In genomic region chr1:181097242-181097641, GRCh38 we compare ENCODE assay signal across 15 cellular contexts. TPM values are rescaled to one million over a fixed set of nuclear protein-coding genes. Genes with fewer than 3 reads are reported as not detected.
DNase-seq lines count a peak whose midpoint lies in the region; ATAC-seq, FAIRE-seq and TF ChIP-seq lines count a peak whose summit lies in the region.
"Had no signal": no experiment of that assay in that cellular context is flagged by ENCODE, and none has a peak within 500 bp of the region (broad histone marks: within the 10 kb centered on the region; RNA-seq: fewer than 3 reads in every experiment).

No MANE protein-coding gene starts in this region.

- H3K4me2 ChIP-seq in H1 (ENCODE audit: insufficient read depth in 1 of 2, low read depth in 2 of 2, low read length in 2 of 2) (peak overlapping the region in 1 of 2 experiments; percentile 4; a peak in 1 of 4 replicates), trophoblast cell (ENCODE audit: low read length) (no peak overlapping the region)

- H3K18ac ChIP-seq in H1 (ENCODE audit: extremely low read depth, low read length) (no peak overlapping the region), trophoblast cell (ENCODE audit: low read length) (no peak overlapping the region)

- H3K79me2 ChIP-seq in H1 (ENCODE audit: control insufficient read depth in 1 of 2, insufficient read depth in 2 of 2, low read length in 2 of 2) (peaks cover 0 to 4% of the 10 kb centered on the region in 2 experiments; a peak in 1 of 4 replicates), trophoblast cell (ENCODE audit: control insufficient read depth, insufficient read depth, low read length, poor library complexity) (peaks cover 2% of the 10 kb centered on the region)

- TF ChIP-seq RAD21 in H1 (IDR thresholded peaks at IDR 0.05 in 1 of 2, conservative IDR thresholded peaks at IDR 0.05 in 1 of 2; ENCODE audit: low read depth in 2 of 2, low read length in 2 of 2): no peak

- ATAC-seq in GM21737 (IDR thresholded peaks at IDR 0.05; ENCODE audit: unreplicated experiment) (no peak), HG02973 (IDR thresholded peaks at IDR 0.05; ENCODE audit: unreplicated experiment) (no peak)
- ATAC-seq: foreskin keratinocyte, T-helper 17 cell had no signal

- peaks cover 0 to 18% (median 8%) of the 10 kb centered on the region in 4 experiments; a peak in 4 of 7 replicates for H3K27me3 ChIP-seq in H1 (replicated peaks in 1 of 4; ENCODE audit: control insufficient read depth in 3 of 4, extremely low read depth in 1 of 4, insufficient read depth in 3 of 4, low read length in 3 of 4)
- H3K27me3 ChIP-seq in trophoblast cell (ENCODE audit: insufficient read depth, low read length): no peaks in the 10 kb centered on the region
- H3K27me3 ChIP-seq: foreskin keratinocyte had no signal

- no peak for TF ChIP-seq CTCF in H1 (IDR thresholded peaks at IDR 0.05; ENCODE audit: control extremely low read depth in 1 of 3, insufficient read depth in 1 of 3, low read depth in 1 of 3, low read length in 3 of 3)

- peaks cover 2 to 3% of the 10 kb centered on the region in 2 experiments for H4K20me1 ChIP-seq in H1 (replicated peaks in 1 of 2; ENCODE audit: control insufficient read depth in 1 of 2, insufficient read depth in 2 of 2, low read length in 2 of 2)

- H3K9ac ChIP-seq in H1 (replicated peaks in 1 of 4; ENCODE audit: extremely low read depth in 1 of 4, low read depth in 3 of 4, low read length in 3 of 4): 0 out of 7 replicates have a peak overlapping the region, but pooled peaks of 1 of the 4 experiments have one; percentile 5
- H3K9ac ChIP-seq in trophoblast cell (ENCODE audit: low read length): no peak overlapping the region

- CTCF ChIA-PET in H1 (lab: Charles Lee; ENCODE audit: partially characterized antibody): interaction anchor here (0.8 to 12.3 kb wide), 13 partner anchors 11 to 83 kb away, joined by 3 to 115 read pairs (median 3); partner anchors contain the start of gene MR1

- POLR2A ChIA-PET in H1 (lab: Charles Lee; ENCODE audit: partially characterized antibody): interaction anchor here (1.0 to 14.2 kb wide), 7 partner anchors 8 to 55 kb away, joined by 3 to 253 read pairs (median 4); partner anchors contain the start of gene IER5

- H3K36me3 ChIP-seq in H1 (ENCODE audit: control insufficient read depth in 2 of 4, insufficient read depth in 4 of 4, low read length in 3 of 4): no peaks in the 10 kb centered on the region
- no peaks in the 10 kb centered on the region for H3K36me3 ChIP-seq in trophoblast cell (ENCODE audit: control insufficient read depth in 1 of 2, insufficient read depth in 2 of 2, low read length in 2 of 2)
- H3K36me3 ChIP-seq: prostate gland had no signal

- H3K4me3 ChIP-seq in H1 (ENCODE audit: extremely low read depth in 1 of 4, insufficient read depth in 2 of 4, low read depth in 3 of 4, low read length in 4 of 4): no peak overlapping the region
- H3K4me3 ChIP-seq in trophoblast cell (ENCODE audit: low read depth, low read length): no peak overlapping the region
- H3K4me3 ChIP-seq: prostate gland had no signal

- H2BK120ac ChIP-seq in H1 (replicated peaks; ENCODE audit: low read depth, low read length) (no peak overlapping the region), trophoblast cell (ENCODE audit: insufficient read depth, low read length, poor library complexity) (no peak overlapping the region)

- no peak overlapping the region for H4K8ac ChIP-seq in H1 (ENCODE audit: extremely low read depth, insufficient read depth, low read length)
- no peak overlapping the region for H4K8ac ChIP-seq in trophoblast cell (ENCODE audit: low read depth, low read length)

- WGBS in H1 (ENCODE audit: extremely low coverage in 1 of 2, insufficient coverage in 1 of 2, insufficient read length in 1 of 2, insufficient replicate concordance in 2 of 2, low coverage in 1 of 2, low lambda C conversion rate in 2 of 2, missing lambda C conversion rate in 1 of 2), 2 experiments: 72% methylated on average over 7 of the region's 7 CpGs; no CpG with 5 or more reads in 1 of the 2 experiments
- WGBS in trophoblast cell (ENCODE audit: extremely low coverage, insufficient coverage, insufficient read length): no CpG with 5 or more reads among the region's 7 CpGs

- H3K23ac ChIP-seq in H1 (ENCODE audit: insufficient read length) (no peak overlapping the region), trophoblast cell (ENCODE audit: low read length) (no peak overlapping the region)

- H2AK5ac ChIP-seq in H1 (ENCODE audit: low read depth, low read length) (peak overlapping the region; percentile 33; the same call in 1 of the 2 replicates), trophoblast cell (ENCODE audit: low read length) (peak overlapping the region; percentile 62)

- TF ChIP-seq POLR2A in H1 (IDR thresholded peaks at IDR 0.05; ENCODE audit: control extremely low read depth in 1 of 2, low read depth in 2 of 2, low read length in 2 of 2): no peak

- DNase-seq in ELR (ENCODE audit: low read depth): peak; percentile 46
- peak; percentile 18 for DNase-seq in NCI-H2227 treated with DMSO at 0.1 percent for 48 hours (lab: John Stamatoyannopoulos, UW)
- DNase-seq in H1 (ENCODE audit: low read depth in 1 of 2, low spot score in 2 of 2): no peak
- no peak for DNase-seq in trophoblast cell
- DNase-seq in DMS153 (lab: John Stamatoyannopoulos, UW): no peak
- DNase-seq in cerebellum (ENCODE audit: low spot score): no peak
- DNase-seq: CD4-positive, alpha-beta memory T cell; cortex of kidney; foreskin keratinocyte; NCI-H146; OCI-M1; T-helper 17 cell had no signal

- H2BK5ac ChIP-seq in H1 (ENCODE audit: low read depth, low read length): no peak overlapping the region
- no peak overlapping the region for H2BK5ac ChIP-seq in trophoblast cell (ENCODE audit: low read depth, low read length, poor library complexity)

- H3K9me3 ChIP-seq in H1 (ENCODE audit: insufficient read depth in 2 of 2, low read depth in 1 of 2, low read length in 1 of 2) (no peaks in the 10 kb centered on the region), trophoblast cell (ENCODE audit: insufficient read depth, low read depth, low read length) (no peaks in the 10 kb centered on the region)
- H3K9me3 ChIP-seq: prostate gland had no signal

- no peak for FAIRE-seq in H1 (lab: Jason Lieb, UNC)

- no peak overlapping the region for H2BK15ac ChIP-seq in H1 (ENCODE audit: low read length)

- peaks cover 6% of the 10 kb centered on the region for H3K23me2 ChIP-seq in H1 (ENCODE audit: low read depth, low read length)

- H3K79me1 ChIP-seq in H1 (ENCODE audit: low read depth, low read length) (no peaks in the 10 kb centered on the region), trophoblast cell (ENCODE audit: low read length) (peaks cover 24% of the 10 kb centered on the region)

- no peak overlapping the region for H2AFZ ChIP-seq in H1 (ENCODE audit: low read length)
- H2AFZ ChIP-seq in trophoblast cell (ENCODE audit: insufficient read depth, low read length, poor library complexity): no peak overlapping the region

- H3K14ac ChIP-seq in H1 (ENCODE audit: insufficient read length): no peak overlapping the region
- H3K14ac ChIP-seq in trophoblast cell (ENCODE audit: low read length): peak overlapping the region; percentile 17

- no peak overlapping the region for H4K12ac ChIP-seq in trophoblast cell (ENCODE audit: low read depth, low read length)

- H3K56ac ChIP-seq in H1 (replicated peaks; ENCODE audit: insufficient read length, low read depth, low read length): no peak overlapping the region

- H3K4ac ChIP-seq in H1 (replicated peaks; ENCODE audit: insufficient read length, low read depth, low read length): no peak overlapping the region
- H3K4ac ChIP-seq in trophoblast cell (ENCODE audit: low read depth, low read length): no peak overlapping the region

- TF ChIP-seq EP300 in H1 (IDR thresholded peaks at IDR 0.05; ENCODE audit: borderline replicate concordance in 1 of 2, low read depth in 2 of 2, low read length in 2 of 2): no peak

- no peak overlapping the region for H3K27ac ChIP-seq in H1 (ENCODE audit: low read depth, low read length)
- H3K27ac ChIP-seq in trophoblast cell (ENCODE audit: low read depth, low read length): no peak overlapping the region
- H3K27ac ChIP-seq: foreskin keratinocyte had no signal

- H4K91ac ChIP-seq in H1 (replicated peaks; ENCODE audit: insufficient read length, low read length) (no peak overlapping the region), trophoblast cell (ENCODE audit: low read depth, low read length) (no peak overlapping the region)

- no peak overlapping the region for H2BK20ac ChIP-seq in H1 (ENCODE audit: low read length)

- peaks cover 19 to 51% (median 33%) of the 10 kb centered on the region in 4 experiments for H3K4me1 ChIP-seq in H1 (replicated peaks in 1 of 4; ENCODE audit: control insufficient read depth in 3 of 4, insufficient read depth in 4 of 4, low read length in 3 of 4)
- peaks cover 27 to 34% of the 10 kb centered on the region in 2 experiments for H3K4me1 ChIP-seq in trophoblast cell (ENCODE audit: control insufficient read depth in 1 of 2, insufficient read depth in 2 of 2, low read length in 2 of 2)

- no peak overlapping the region for H4K5ac ChIP-seq in H1 (ENCODE audit: insufficient read length, low read depth, low read length)

- H2BK12ac ChIP-seq in H1 (ENCODE audit: low read depth, low read length): no peak overlapping the region
- H2BK12ac ChIP-seq in trophoblast cell (ENCODE audit: low read length): peak overlapping the region; percentile 33

TF ChIP-seq in H1, 55 proteins besides CTCF, POLR2A, EP300 and RAD21:
- TF ChIP-seq EGR1 (IDR thresholded peaks at IDR 0.05; ENCODE audit: borderline replicate concordance, low read depth, low read length) (peak; percentile 13; the same call in 1 of the 2 replicates), RBBP5 (IDR thresholded peaks at IDR 0.05; ENCODE audit: borderline replicate concordance, low read depth, low read length) (no peak)

RNA-seq across cellular contexts. Expression of gene IER5, which starts 8.7 kb away (rescaled TPM):
- total RNA-seq in H1 (2021; fragmentation: NEBNext Ultra II Directional; extraction: Animal tissue kit (Norgen Biotek cat#: 25700)): 7.1 and 7.7 TPM in 2 replicates
- 3.5 and 4.3 TPM in 2 replicates for polyA plus RNA-seq in H1 (2011; rRNA removed)
- polyA plus RNA-seq in H1 (2011; cell fraction: cytosol; rRNA removed): 5.5 TPM
- 6.0 TPM for polyA plus RNA-seq in H1 (2011; cell fraction: nucleus; rRNA removed)
- 7.1 to 7.5 TPM (median 7.2 TPM) in 4 replicates for polyA plus RNA-seq in H1 (2012, experiment 1 of 2)
- polyA plus RNA-seq in H1 (2012, experiment 2 of 2): 6.3 TPM
- 3.4 TPM for polyA plus RNA-seq in H1 (2013, experiment 1 of 2)
- polyA plus RNA-seq in H1 (2013, experiment 2 of 2): 3.4 TPM
- polyA minus RNA-seq in H1 (2011; rRNA and poly(A)+ RNA removed): 3.2 and 4.0 TPM in 2 replicates
- polyA minus RNA-seq in H1 (2011; cell fraction: cytosol; rRNA and poly(A)+ RNA removed): 6.9 TPM
- polyA minus RNA-seq in H1 (2011; cell fraction: nucleus; rRNA and poly(A)+ RNA removed): 14.5 TPM
- 9.0 and 9.8 TPM in 2 replicates for polyA plus RNA-seq in trophoblast cell (2013)
- total RNA-seq in cerebellum: 13.7 TPM

Comparison
In these comparisons a context has a peak if more than half of its experiments do, and no peak if none do; other contexts are left out.
1. DNase-seq: peak in ELR (single experiment) and NCI-H2227 treated with DMSO at 0.1 percent for 48 hours (single experiment); none in H1 (0 of 2), trophoblast cell (0 of 2), DMS153 (single experiment) and cerebellum (single experiment).